In the genomic region with DNA sequence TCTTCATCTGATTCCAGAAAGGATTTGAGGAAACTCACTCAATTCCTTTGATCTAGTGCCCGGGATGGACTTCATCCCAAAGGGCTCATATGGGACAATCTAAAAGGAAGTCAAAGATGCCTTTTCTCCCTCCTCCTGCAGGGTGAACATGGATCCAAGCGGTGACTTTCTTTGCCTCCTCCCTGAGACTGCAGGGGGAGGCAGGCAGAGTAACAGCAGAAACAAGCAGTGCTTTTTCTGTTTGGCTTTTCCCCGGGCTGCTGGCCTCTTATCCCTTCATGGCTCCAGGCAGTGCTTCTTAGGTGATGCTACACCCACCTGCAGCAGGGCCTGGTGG, we compare ENCODE assay signal across 11 cellular contexts. TPM values are rescaled to one million over a fixed set of nuclear protein-coding genes. Genes with fewer than 3 reads are reported as not detected.
A peak's percentile ranks its signal among the peaks of the same experiment; 100 is the strongest.
DNase-seq lines count a peak whose midpoint lies in the region; ATAC-seq and TF ChIP-seq lines count a peak whose summit lies in the region.
"Had no signal": no experiment of that assay in that cellular context is flagged by ENCODE, and none has a peak within 500 bp of the region (broad histone marks: within the 10 kb centered on the region; RNA-seq: fewer than 3 reads in every experiment).

No MANE protein-coding gene starts in this region.

- POLR2A ChIA-PET in PC-3 (lab: Charles Lee; ENCODE audit: unreplicated experiment), result no interaction called here

- intact Hi-C loops in PC-3 (cut with micrococcal nuclease), result no loop called here

- H3F3A ChIP-seq in PC-3 (ENCODE audit: low read length, unreplicated experiment), result no peaks in the 10 kb centered on the region

- H3K27me3 ChIP-seq in GM06990 (replicated peaks; ENCODE audit: control insufficient read depth, insufficient read depth, low read length) (no peaks in the 10 kb centered on the region), PC-3 (ENCODE audit: low read length) (no peaks in the 10 kb centered on the region), hepatocyte (no peaks in the 10 kb centered on the region)

- DNase-seq in GM06990 (ENCODE audit: extremely low read depth, insufficient read length), result peak; percentile 31
- DNase-seq in PC-3, result peak; percentile 46
- DNase-seq in hepatocyte (ENCODE audit: low spot score), result peak; percentile 55
- no peak for DNase-seq in stimulated activated CD4-positive, alpha-beta T cell treated with anti-CD3 and anti-CD28 coated beads, Interleukin-4, amount 100 ng/mL, for 1 hour
- no peak for DNase-seq in NK-92 (lab: John Stamatoyannopoulos, UW; ENCODE audit: unreplicated experiment)
- no peak for DNase-seq in C1 segment of cervical spinal cord (lab: John Stamatoyannopoulos, UW)
- no peak for DNase-seq in UCSD-AML1 (lab: John Stamatoyannopoulos, UW; ENCODE audit: unreplicated experiment)
- DNase-seq: CD8-positive, alpha-beta T cell; NCI-H774; trophoblast cell had no signal

- peak; percentile 28 for TF ChIP-seq CTCF in 22Rv1 (IDR thresholded peaks at IDR 0.05)
- TF ChIP-seq CTCF in GM06990 (IDR thresholded peaks at IDR 0.05; ENCODE audit: insufficient read depth, low read length, poor library complexity, severe bottlenecking), result no peak
- no peak for TF ChIP-seq CTCF in PC-3 (conservative IDR thresholded peaks at IDR 0.05; ENCODE audit: low read depth, low read length)
- TF ChIP-seq CTCF in hepatocyte (IDR thresholded peaks at IDR 0.05; ENCODE audit: poor library complexity), result no peak

- no TSS peak for BruUV-seq in PC-3 (replicated peaks; lab: Mats Ljungman, UMichigan)

- 8% methylated on average over 3 of the region's 3 CpGs for WGBS in hepatocyte (ENCODE audit: low lambda C conversion rate, missing lambda C conversion rate)

- H3K4me2 ChIP-seq in PC-3 (ENCODE audit: low read length) (peak overlapping the region; percentile 65), hepatocyte (peak overlapping the region; percentile 60)

- H3K4me3 ChIP-seq in GM06990 (replicated peaks; ENCODE audit: low read depth, low read length) (no peak overlapping the region), PC-3 (ENCODE audit: low read length) (peak overlapping the region; percentile 10; the same call in 1 of the 2 replicates), hepatocyte (no peak overlapping the region)

- H3K9me3 ChIP-seq in PC-3 (ENCODE audit: low read length) (no peaks in the 10 kb centered on the region), hepatocyte (ENCODE audit: low read depth) (no peaks in the 10 kb centered on the region)

- CTCF ChIA-PET in PC-3 (lab: Charles Lee), result no interaction called here

- peaks cover 27% of the 10 kb centered on the region for H3K4me1 ChIP-seq in PC-3 (ENCODE audit: insufficient read depth, low read length)
- peaks cover 11% of the 10 kb centered on the region for H3K4me1 ChIP-seq in hepatocyte (ENCODE audit: insufficient read depth)

- H4K20me1 ChIP-seq in PC-3 (ENCODE audit: low read length) (no peaks in the 10 kb centered on the region), hepatocyte (ENCODE audit: insufficient read depth, poor library complexity, severe bottlenecking) (no peaks in the 10 kb centered on the region)

- peak overlapping the region; percentile 75 for H3K27ac ChIP-seq in 22Rv1
- H3K27ac ChIP-seq in PC-3 (ENCODE audit: low read length), result peak overlapping the region; percentile 51
- peak overlapping the region; percentile 44 for H3K27ac ChIP-seq in hepatocyte

- peak; percentile 76 for ATAC-seq in PC-3

- H2AFZ ChIP-seq in PC-3 (ENCODE audit: low read length) (peak overlapping the region; percentile 11; the same call in 1 of the 2 replicates), hepatocyte (no peak overlapping the region)

- H3K79me2 ChIP-seq in PC-3 (ENCODE audit: low read length), result no peaks in the 10 kb centered on the region
- no peaks in the 10 kb centered on the region for H3K79me2 ChIP-seq in hepatocyte

- H3K36me3 ChIP-seq in GM06990 (ENCODE audit: control insufficient read depth, insufficient read depth, low read length), result no peaks in the 10 kb centered on the region
- H3K36me3 ChIP-seq in PC-3 (ENCODE audit: low read depth, low read length), result no peaks in the 10 kb centered on the region
- H3K36me3 ChIP-seq in hepatocyte (replicated peaks; ENCODE audit: insufficient read depth, low read depth), result no peaks in the 10 kb centered on the region

- no peak overlapping the region; the same call in 1 of the 2 replicates for H3K9ac ChIP-seq in PC-3 (ENCODE audit: low read length)

- H3K9me2 ChIP-seq in PC-3 (replicated peaks; ENCODE audit: low read length) (no peaks in the 10 kb centered on the region), hepatocyte (replicated peaks; ENCODE audit: insufficient read depth) (no peaks in the 10 kb centered on the region)

RNA-seq across cellular contexts. Expression of a gene that starts 10.0 kb away (rescaled TPM):
- total RNA-seq in PC-3 (2014; rRNA removed) (6.2 and 8.1 TPM in 2 replicates), hepatocyte (16.5 and 18.2 TPM in 2 replicates)
- 11.6 and 13.9 TPM in 2 replicates for polyA plus RNA-seq in hepatocyte

Comparison
In these comparisons a context has a peak if more than half of its experiments do, and no peak if none do; other contexts are left out.
1. DNase-seq: peak in GM06990 (single experiment), PC-3 (single experiment) and hepatocyte (single experiment); none in stimulated activated CD4-positive, alpha-beta T cell treated with anti-CD3 and anti-CD28 coated beads, Interleukin-4, amount 100 ng/mL, for 1 hour (single experiment), NK-92 (single experiment), C1 segment of cervical spinal cord (0 of 14) and UCSD-AML1 (single experiment).
2. Peak in every context shown above with its lines, with median percentiles within 50 percentile points of each other: H3K27ac ChIP-seq.